In the genomic region with DNA sequence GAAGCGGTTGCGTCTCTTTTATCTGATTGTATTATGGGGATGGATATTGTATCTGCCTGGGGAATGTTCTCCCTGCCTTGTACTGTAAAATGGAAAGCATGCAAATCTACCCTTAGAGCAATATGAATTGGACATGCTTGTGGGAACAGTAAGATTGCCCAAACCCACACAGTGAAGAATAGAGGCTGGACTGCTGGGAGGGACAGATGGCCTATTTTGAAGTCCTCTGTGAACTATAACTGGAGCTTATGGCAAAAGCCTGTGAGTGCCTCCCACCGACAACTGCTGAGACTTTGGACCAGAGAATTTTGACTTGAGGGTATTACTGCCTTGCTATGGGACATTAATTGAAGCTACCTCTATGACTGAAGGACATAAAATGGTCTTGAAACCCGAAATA, we compare ENCODE assay signal across 20 cellular contexts.
DNase-seq lines count a peak whose midpoint lies in the region; ATAC-seq, FAIRE-seq and TF ChIP-seq lines count a peak whose summit lies in the region.
"Had no signal": no experiment of that assay in that cellular context is flagged by ENCODE, and none has a peak within 500 bp of the region (broad histone marks: within the 10 kb centered on the region; RNA-seq: fewer than 3 reads in every experiment).

No MANE protein-coding gene starts in this region.

- 72% methylated on average over 4 of the region's 4 CpGs for WGBS in HepG2 (ENCODE audit: low lambda C conversion rate)
- 90% methylated on average over 4 of the region's 4 CpGs for WGBS in right lobe of liver (ENCODE audit: insufficient coverage, low coverage, low lambda C conversion rate, missing lambda C conversion rate)
- 97 to 99% methylated on average over 4 of the region's 4 CpGs for WGBS in body of pancreas, 2 donors

- peaks cover 5% of the 10 kb centered on the region for H3K36me3 Mint-ChIP-seq in glutamatergic neuron (ENCODE audit: unreplicated experiment)

- H3K9ac ChIP-seq in HepG2 (ENCODE audit: insufficient read depth, low read depth, low read length), result no peak overlapping the region

- H3K4me3 ChIP-seq in HepG2 (replicated peaks in 1 of 3; ENCODE audit: insufficient read depth in 1 of 3, low read depth in 2 of 3, low read length in 3 of 3) (no peak overlapping the region), right lobe of liver (no peak overlapping the region), body of pancreas (no peak overlapping the region)
- H3K4me3 ChIP-seq: A549 had no signal

- DNase-seq in HepG2 (ENCODE audit: low spot score) (no peak), right lobe of liver (no peak), cerebellar nuclear complex (lab: John Stamatoyannopoulos, UW) (peak; percentile 59 to 89), posterior vena cava (ENCODE audit: low spot score) (peak; percentile 3), left lobe of liver (ENCODE audit: low spot score) (no peak), glutamatergic neuron (no peak), body of pancreas (no peak)
- DNase-seq: AML-193; Caco-2; CD4-positive, alpha-beta T cell; DMS79 treated with DMSO at 0.1 percent for 48 hours; H9 had no signal

- H3K4me1 ChIP-seq in HepG2 (ENCODE audit: insufficient read depth, low read length) (peaks cover 34% of the 10 kb centered on the region), right lobe of liver (peaks cover 0 to 21% (median 8%) of the 10 kb centered on the region in 4 donors), body of pancreas (peaks cover 57% of the 10 kb centered on the region)

- intact Hi-C loops in HepG2 (cut with micrococcal nuclease; ENCODE audit: unreplicated experiment) (no loop called here), right lobe of liver (cut with DNase I) (no loop called here), posterior vena cava (cut with DNase I) (no loop called here), body of pancreas (cut with DNase I) (no loop called here)

- POLR2A ChIA-PET in HepG2 (lab: Yijun Ruan, JAX), result no interaction called here

- H3K9me3 Mint-ChIP-seq in glutamatergic neuron (ENCODE audit: unreplicated experiment), result no peaks in the 10 kb centered on the region
- H3K9me3 Mint-ChIP-seq: CD4-positive, alpha-beta T cell had no signal

- peaks cover 4 to 56% of the 10 kb centered on the region in 2 experiments for H3K27me3 ChIP-seq in HepG2 (ENCODE audit: control insufficient read depth in 1 of 2, insufficient read depth in 2 of 2, low read length in 2 of 2)
- no peaks in the 10 kb centered on the region for H3K27me3 ChIP-seq in right lobe of liver
- H3K27me3 ChIP-seq in body of pancreas, result no peaks in the 10 kb centered on the region

- TF ChIP-seq POLR2A in HepG2 (IDR thresholded peaks at IDR 0.05; ENCODE audit: insufficient read depth in 1 of 2, low read depth in 2 of 2, low read length in 2 of 2) (no peak), right lobe of liver (IDR thresholded peaks at IDR 0.05) (no peak), body of pancreas (IDR thresholded peaks at IDR 0.05) (no peak)

- peaks cover 6% of the 10 kb centered on the region for H3K4me1 Mint-ChIP-seq in glutamatergic neuron (ENCODE audit: low read depth, unreplicated experiment)
- H3K4me1 Mint-ChIP-seq: IgD-negative memory B cell had no signal

- H3K79me2 ChIP-seq in HepG2 (ENCODE audit: insufficient read depth, low read length), result no peaks in the 10 kb centered on the region

- H3K9me3 ChIP-seq in HepG2 (ENCODE audit: low read length) (no peaks in the 10 kb centered on the region), right lobe of liver (no peaks in the 10 kb centered on the region), body of pancreas (no peaks in the 10 kb centered on the region)
- H3K9me3 ChIP-seq: Caco-2 had no signal

- H3K4me2 ChIP-seq in HepG2 (ENCODE audit: low read depth, low read length), result no peak overlapping the region
- H3K4me2 ChIP-seq: A549 had no signal

- H3K27me3 Mint-ChIP-seq in glutamatergic neuron (ENCODE audit: unreplicated experiment), result peaks cover 6% of the 10 kb centered on the region

- no peak overlapping the region for H2AFZ ChIP-seq in HepG2 (ENCODE audit: low read length)

- TF ChIP-seq CTCF in HepG2 (CRISPR knock-in tag; IDR thresholded peaks at IDR 0.05) (no peak), right lobe of liver (IDR thresholded peaks at IDR 0.05) (no peak), glutamatergic neuron (IDR thresholded peaks at IDR 0.05; ENCODE audit: partially characterized antibody, unreplicated experiment) (no peak), body of pancreas (IDR thresholded peaks at IDR 0.05) (no peak)

- H4K20me1 ChIP-seq in HepG2 (ENCODE audit: insufficient read depth, low read length), result no peaks in the 10 kb centered on the region

- H3K27ac ChIP-seq in HepG2 (ENCODE audit: extremely low read length, insufficient read depth, low read length) (no peak overlapping the region), right lobe of liver (no peak overlapping the region), body of pancreas (no peak overlapping the region)
- H3K27ac ChIP-seq: A549, C4-2B had no signal

- ATAC-seq in HepG2 (no peak), right lobe of liver (no peak), left lobe of liver (no peak), body of pancreas (no peak)
- ATAC-seq: A549 had no signal

- no peak for TF ChIP-seq RAD21 in HepG2 (CRISPR knock-in tag; IDR thresholded peaks at IDR 0.05)

- TF ChIP-seq EP300 in HepG2 (IDR thresholded peaks at IDR 0.05; ENCODE audit: low read depth in 2 of 2, low read length in 2 of 2), result no peak
- no peak for TF ChIP-seq EP300 in HepG2 (CRISPR knock-in tag; IDR thresholded peaks at IDR 0.05; ENCODE audit: borderline replicate concordance)

- no TSS peak for BruUV-seq in HepG2 (replicated peaks; lab: Mats Ljungman, UMichigan)

- H3K27ac Mint-ChIP-seq in glutamatergic neuron (ENCODE audit: unreplicated experiment), result no peak overlapping the region
- H3K27ac Mint-ChIP-seq: CD4-positive, alpha-beta T cell; H9; IgD-negative memory B cell had no signal

- FAIRE-seq in HepG2 (lab: Jason Lieb, UNC), result no peak
- FAIRE-seq: A549, D721Med, GM12891, GM19239, H1, HTR-8/SVneo had no signal

- H3K36me3 ChIP-seq in HepG2 (replicated peaks in 1 of 2; ENCODE audit: control insufficient read depth in 1 of 2, insufficient read depth in 2 of 2, low read length in 2 of 2) (no peaks in the 10 kb centered on the region), right lobe of liver (no peaks in the 10 kb centered on the region), body of pancreas (replicated peaks in 1 of 2; ENCODE audit: insufficient read depth in 1 of 2, low read depth in 2 of 2) (no peaks in the 10 kb centered on the region)

- H3K4me3 Mint-ChIP-seq in glutamatergic neuron (ENCODE audit: unreplicated experiment), result no peak overlapping the region
- H3K4me3 Mint-ChIP-seq: CD4-positive, alpha-beta T cell; H9; IgD-negative memory B cell had no signal

- CTCF ChIA-PET in HepG2 (lab: Yijun Ruan, JAX; ENCODE audit: low intra/inter-chr PET ratio, low total read pairs), result no interaction called here

- in situ Hi-C loops in HepG2 (cut with HindIII; ENCODE audit: extremely low pct_ligation_motif_present, low pct_unique_long_range_greater_than_20kb), result no loop called here

TF ChIP-seq in HepG2, 621 proteins besides CTCF, POLR2A, EP300 and RAD21:
- TF ChIP-seq KLF6 (CRISPR knock-in tag; IDR thresholded peaks at IDR 0.05) (no peak), CENPX (CRISPR knock-in tag; IDR thresholded peaks at IDR 0.05) (no peak), STAG1 (CRISPR knock-in tag; IDR thresholded peaks at IDR 0.05) (no peak), ZFP1 (CRISPR knock-in tag; IDR thresholded peaks at IDR 0.05) (no peak), REL (CRISPR knock-in tag; conservative IDR thresholded peaks at IDR 0.05) (no peak), ZFAT (CRISPR knock-in tag; conservative IDR thresholded peaks at IDR 0.05) (no peak), GFI1 (CRISPR knock-in tag; IDR thresholded peaks at IDR 0.05; ENCODE audit: borderline replicate concordance) (no peak), CREB1 (IDR thresholded peaks at IDR 0.05) (0 out of 2 replicates have a peak, but pooled peaks have one; percentile 27), CREB1 (CRISPR knock-in tag; IDR thresholded peaks at IDR 0.05) (no peak)
- TF ChIP-seq, protein P1, sequence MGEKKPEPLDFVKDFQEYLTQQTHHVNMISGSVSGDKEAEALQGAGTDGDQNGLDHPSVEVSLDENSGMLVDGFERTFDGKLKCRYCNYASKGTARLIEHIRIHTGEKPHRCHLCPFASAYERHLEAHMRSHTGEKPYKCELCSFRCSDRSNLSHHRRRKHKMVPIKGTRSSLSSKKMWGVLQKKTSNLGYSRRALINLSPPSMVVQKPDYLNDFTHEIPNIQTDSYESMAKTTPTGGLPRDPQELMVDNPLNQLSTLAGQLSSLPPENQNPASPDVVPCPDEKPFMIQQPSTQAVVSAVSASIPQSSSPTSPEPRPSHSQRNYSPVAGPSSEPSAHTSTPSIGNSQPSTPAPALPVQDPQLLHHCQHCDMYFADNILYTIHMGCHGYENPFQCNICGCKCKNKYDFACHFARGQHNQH (CRISPR knock-in tag; IDR thresholded peaks at IDR 0.05), result no peak

Comparison
In these comparisons a context has a peak if more than half of its experiments do, and no peak if none do; other contexts are left out.
1. DNase-seq: peak in cerebellar nuclear complex (2 of 2) and posterior vena cava (single experiment); none in HepG2 (single experiment), right lobe of liver (0 of 3), left lobe of liver (single experiment), glutamatergic neuron (single experiment) and body of pancreas (0 of 4).